7 cellular contexts compared by ENCODE assay signal in genomic region chr1:233790662-233791371, GRCh38.
DNase-seq lines count a peak whose midpoint lies in the region; ATAC-seq and TF ChIP-seq lines count a peak whose summit lies in the region.

No MANE protein-coding gene starts in this region.

- H3F3A ChIP-seq in GM23338 (replicated peaks; ENCODE audit: low read depth) = no peaks in the 10 kb centered on the region

- H3K9me3 ChIP-seq in Peyer's patch (no peaks in the 10 kb centered on the region), ascending aorta (no peaks in the 10 kb centered on the region), right cardiac atrium (ENCODE audit: control insufficient read depth, low read length) (no peaks in the 10 kb centered on the region)

- peak; percentile 98 for ATAC-seq in GM23338
- ATAC-seq in right cardiac atrium = peak; percentile 75 to 81

- H3K4me3 ChIP-seq in GM23338 (no peak overlapping the region), Peyer's patch (no peak overlapping the region), ascending aorta (no peak overlapping the region), right cardiac atrium (ENCODE audit: low read length) (no peak overlapping the region)

- H3K27me3 ChIP-seq in GM23338 (ENCODE audit: insufficient read depth) (no peaks in the 10 kb centered on the region), Peyer's patch (no peaks in the 10 kb centered on the region), ascending aorta (no peaks in the 10 kb centered on the region), right cardiac atrium (ENCODE audit: control insufficient read depth, insufficient read depth) (no peaks in the 10 kb centered on the region)

- 37% methylated on average over 8 of the region's 8 CpGs for WGBS in right cardiac atrium

- no peak overlapping the region for H3K27ac Mint-ChIP-seq in GM23338

- H3K27ac ChIP-seq in GM23338 (ENCODE audit: low read depth) = no peak overlapping the region
- no peak overlapping the region for H3K27ac ChIP-seq in Peyer's patch
- no peak overlapping the region for H3K27ac ChIP-seq in ascending aorta
- no peak overlapping the region for H3K27ac ChIP-seq in right cardiac atrium (ENCODE audit: low read length)

- H3K9me2 ChIP-seq in GM23338 (ENCODE audit: insufficient read depth) = 0 out of 2 replicates have a peak, but pooled peaks cover 6% of the 10 kb centered on the region

- H2AFZ ChIP-seq in GM23338 = 0 out of 2 replicates have a peak overlapping the region, but pooled peaks have one; percentile 9

- H3K9me3 Mint-ChIP-seq in GM23338 = peaks cover 19% of the 10 kb centered on the region; the same call in 2 of the 3 replicates

- peaks cover 2% of the 10 kb centered on the region for H3K27me3 Mint-ChIP-seq in GM23338 (ENCODE audit: insufficient read depth, low read depth, poor library complexity)

- H3K79me2 ChIP-seq in GM23338 (replicated peaks; ENCODE audit: insufficient read depth) = no peaks in the 10 kb centered on the region

- peaks cover 4% of the 10 kb centered on the region; the same call in 1 of the 3 replicates for H3K36me3 Mint-ChIP-seq in GM23338 (ENCODE audit: low read depth)

- H3K4me2 ChIP-seq in GM23338 = no peak overlapping the region

- peak; percentile 95 for TF ChIP-seq CTCF in GM10266 (IDR thresholded peaks at IDR 0.05; ENCODE audit: control insufficient read depth, insufficient read depth, low read depth, missing control alignments)
- peak; percentile 96 to 100 for TF ChIP-seq CTCF in GM23338 (conservative IDR thresholded peaks at IDR 0.05; ENCODE audit: low read depth in 2 of 2)
- peak; percentile 97 for TF ChIP-seq CTCF in LNCAP (IDR thresholded peaks at IDR 0.05)
- peak in 5 of 6 experiments; percentile 74 to 95 (median 91) for TF ChIP-seq CTCF in Peyer's patch (IDR thresholded peaks at IDR 0.05)
- peak; percentile 68 to 83 (median 80) for TF ChIP-seq CTCF in ascending aorta (IDR thresholded peaks at IDR 0.05)

- no peaks in the 10 kb centered on the region for H4K20me1 ChIP-seq in GM23338 (replicated peaks; ENCODE audit: insufficient read depth)

- H3K4me1 Mint-ChIP-seq in GM23338 = 0 out of 3 replicates have a peak, but pooled peaks cover 4% of the 10 kb centered on the region

- TF ChIP-seq POLR2A in Peyer's patch (IDR thresholded peaks at IDR 0.05) = no peak

- peak; percentile 64 for DNase-seq in GM10266 (ENCODE audit: extremely low spot score)
- peak; percentile 78 for DNase-seq in GM23338 (ENCODE audit: low spot score)
- peak in 1 of 3 donors; percentile 69 for DNase-seq in Peyer's patch
- peak in 1 of 2 donors; percentile 63 for DNase-seq in ascending aorta (ENCODE audit: low spot score in 2 of 2)
- no peak for DNase-seq in right cardiac atrium
- peak; percentile 71 for DNase-seq in retina

- intact Hi-C loops in ascending aorta (cut with DNase I) (loop anchor here (1.0 to 10.0 kb wide), 2 partner anchors 276 to 350 kb away; no protein-coding TSS in a partner anchor), right cardiac atrium (cut with DNase I) (loop anchor here in 2 of 4 donors (5.0 to 10.0 kb wide), 2 partner anchors 346 to 349 kb away; no protein-coding TSS in a partner anchor)

- no peak overlapping the region for H3K4me3 Mint-ChIP-seq in GM23338

- no peaks in the 10 kb centered on the region for H3K4me1 ChIP-seq in GM23338 (ENCODE audit: insufficient read depth)
- H3K4me1 ChIP-seq in Peyer's patch = no peaks in the 10 kb centered on the region
- H3K4me1 ChIP-seq in ascending aorta = no peaks in the 10 kb centered on the region
- H3K4me1 ChIP-seq in right cardiac atrium (ENCODE audit: control insufficient read depth, insufficient read depth, low read length) = no peaks in the 10 kb centered on the region

- no peaks in the 10 kb centered on the region for H3K36me3 ChIP-seq in GM23338 (ENCODE audit: insufficient read depth)
- no peaks in the 10 kb centered on the region for H3K36me3 ChIP-seq in Peyer's patch
- H3K36me3 ChIP-seq in ascending aorta = no peaks in the 10 kb centered on the region

TF ChIP-seq in GM23338, 12 proteins besides CTCF, POLR2A, EP300 and RAD21 (continues in another document):
- TF ChIP-seq ZNF114 (CRISPR knock-in tag; IDR thresholded peaks at IDR 0.05) (no peak), NANOG (IDR thresholded peaks at IDR 0.05; ENCODE audit: borderline replicate concordance) (no peak), EZH2 (IDR thresholded peaks at IDR 0.05; ENCODE audit: low read depth, unreplicated experiment) (no peak), POLR2AphosphoS5 (IDR thresholded peaks at IDR 0.05; ENCODE audit: low read depth) (no peak), CREB1 (CRISPR knock-in tag; IDR thresholded peaks at IDR 0.05; ENCODE audit: low read depth) (no peak), REST (IDR thresholded peaks at IDR 0.05; ENCODE audit: unreplicated experiment) (no peak)

Comparison
In these comparisons a context has a peak if more than half of its experiments do, and no peak if none do; other contexts are left out.
1. DNase-seq: peak in GM10266 (single experiment), GM23338 (single experiment) and retina (single experiment); none in right cardiac atrium (0 of 3).
2. Peak in every context shown above with its lines, with median percentiles within 50 percentile points of each other: CTCF ChIP-seq.